ENCODE assay signal across 11 cellular contexts in the genomic region with DNA sequence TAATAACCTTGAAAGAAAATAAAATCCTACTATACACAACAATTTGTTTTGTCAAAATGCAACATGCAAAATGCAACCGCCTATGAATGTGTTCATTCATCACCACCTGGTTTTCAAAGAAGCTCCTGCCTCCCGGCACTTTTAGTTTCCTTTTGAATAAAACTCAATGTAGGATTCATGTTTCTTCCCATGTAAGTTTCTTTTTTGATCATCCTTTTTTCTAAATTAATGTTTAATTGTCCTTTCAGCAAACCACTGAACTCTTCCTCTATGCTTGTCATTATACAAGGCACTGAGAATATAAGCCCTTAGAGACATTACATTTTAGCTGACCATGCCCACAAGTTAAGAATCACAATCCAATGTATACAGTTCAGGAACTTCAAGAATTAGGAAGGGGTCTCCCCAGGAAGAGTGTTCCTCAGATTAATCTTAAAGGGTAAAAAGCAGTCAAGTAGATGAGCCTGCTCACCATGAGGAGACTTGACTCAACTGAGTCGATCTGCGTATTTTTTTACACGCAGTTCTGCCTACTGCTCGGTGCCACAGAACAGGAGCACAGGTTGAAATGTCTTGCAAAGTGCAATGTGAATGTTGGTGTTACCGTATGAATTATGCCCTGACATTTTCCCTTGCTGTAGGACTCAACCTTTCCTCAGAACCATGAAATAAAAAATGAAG. TPM values are rescaled to one million over a fixed set of nuclear protein-coding genes. Genes with fewer than 3 reads are reported as not detected.
A peak's percentile ranks its signal among the peaks of the same experiment; 100 is the strongest.
DNase-seq lines count a peak whose midpoint lies in the region; ATAC-seq lines count a peak whose summit lies in the region.
"Had no signal": no experiment of that assay in that cellular context is flagged by ENCODE, and none has a peak within 500 bp of the region (broad histone marks: within the 10 kb centered on the region; RNA-seq: fewer than 3 reads in every experiment).

No MANE protein-coding gene starts in this region.

- peak overlapping the region; percentile 94 for H3K27ac Mint-ChIP-seq in activated T-cell treated with anti-CD3 and anti-CD28 coated beads, Interleukin-2, amount 50 U/mL, for 24 hours
- H3K27ac Mint-ChIP-seq in natural killer cell treated with Interleukin-12 subunit alpha and Interleukin-12 subunit beta and Interleukin-15 and Interleukin-18, amount 100 ng/mL, for 72 hours = peak overlapping the region; percentile 59 to 73
- H3K27ac Mint-ChIP-seq: neural progenitor cell had no signal

- H3K9me3 ChIP-seq in neuronal stem cell (replicated peaks in 1 of 2; ENCODE audit: control insufficient read depth in 2 of 2, insufficient read depth in 1 of 2, low read depth in 1 of 2, low read length in 2 of 2) = peaks cover 0 to 7% of the 10 kb centered on the region in 2 donors
- H3K9me3 ChIP-seq: A549 had no signal

- H3K4me3 ChIP-seq in neuronal stem cell (ENCODE audit: low read length in 2 of 2) = no peak overlapping the region
- H3K4me3 ChIP-seq: A549, neural progenitor cell had no signal

- no peak overlapping the region for H3K23ac ChIP-seq in neuronal stem cell (ENCODE audit: low read depth, low read length, poor library complexity)

- no peak overlapping the region for H4K91ac ChIP-seq in neuronal stem cell (ENCODE audit: low read depth, low read length, poor library complexity)

- no peak overlapping the region for H3K4ac ChIP-seq in neuronal stem cell (ENCODE audit: low read length)

- no peak overlapping the region for H2BK5ac ChIP-seq in neuronal stem cell (ENCODE audit: low read length)

- H2BK15ac ChIP-seq in neuronal stem cell (ENCODE audit: low read length) = no peak overlapping the region

- no peaks in the 10 kb centered on the region for H3K79me1 ChIP-seq in neuronal stem cell (ENCODE audit: low read depth, low read length)

- H2AK5ac ChIP-seq in neuronal stem cell (ENCODE audit: low read depth, low read length) = no peak overlapping the region

- H3K36me3 ChIP-seq in neuronal stem cell (replicated peaks in 1 of 2; ENCODE audit: control insufficient read depth in 2 of 2, insufficient read depth in 2 of 2, low read length in 2 of 2) = no peaks in the 10 kb centered on the region
- H3K36me3 ChIP-seq: neural progenitor cell had no signal

- H3K14ac ChIP-seq in neuronal stem cell (ENCODE audit: low read length) = no peak overlapping the region

- H3K36me3 Mint-ChIP-seq in activated T-cell treated with anti-CD3 and anti-CD28 coated beads, Interleukin-2, amount 50 U/mL, for 24 hours (ENCODE audit: low read depth) = peaks cover 35% of the 10 kb centered on the region
- peaks cover 17% of the 10 kb centered on the region for H3K36me3 Mint-ChIP-seq in natural killer cell treated with Interleukin-12 subunit alpha and Interleukin-12 subunit beta and Interleukin-15 and Interleukin-18, amount 100 ng/mL, for 72 hours
- H3K36me3 Mint-ChIP-seq: neural progenitor cell had no signal

- H3K27me3 ChIP-seq in neuronal stem cell (ENCODE audit: control insufficient read depth in 3 of 3, insufficient read depth in 3 of 3, low read depth in 1 of 3, low read length in 3 of 3) = no peaks in the 10 kb centered on the region
- H3K27me3 ChIP-seq: neural progenitor cell had no signal

- no peak overlapping the region for H4K8ac ChIP-seq in neuronal stem cell (ENCODE audit: low read depth, low read length)

- H2BK12ac ChIP-seq in neuronal stem cell (ENCODE audit: low read length) = no peak overlapping the region

- H3K27ac ChIP-seq in neuronal stem cell (replicated peaks; ENCODE audit: low read length) = no peak overlapping the region
- H3K27ac ChIP-seq: A549, neural progenitor cell had no signal

- H3K4me3 Mint-ChIP-seq in activated T-cell treated with anti-CD3 and anti-CD28 coated beads, Interleukin-2, amount 50 U/mL, for 24 hours = peak overlapping the region; percentile 68
- H3K4me3 Mint-ChIP-seq in natural killer cell treated with Interleukin-12 subunit alpha and Interleukin-12 subunit beta and Interleukin-15 and Interleukin-18, amount 100 ng/mL, for 72 hours = peak overlapping the region; percentile 67
- H3K4me3 Mint-ChIP-seq: neural progenitor cell had no signal

- no peak overlapping the region for H3K9ac ChIP-seq in neuronal stem cell (ENCODE audit: low read depth, low read length, poor library complexity)
- H3K9ac ChIP-seq: neural progenitor cell had no signal

- H3K27me3 Mint-ChIP-seq in activated T-cell treated with anti-CD3 and anti-CD28 coated beads, Interleukin-2, amount 50 U/mL, for 24 hours = no peaks in the 10 kb centered on the region
- H3K27me3 Mint-ChIP-seq in natural killer cell treated with Interleukin-12 subunit alpha and Interleukin-12 subunit beta and Interleukin-15 and Interleukin-18, amount 100 ng/mL, for 72 hours = peaks cover 0 to 3% of the 10 kb centered on the region in 2 donors

- peaks cover 22% of the 10 kb centered on the region for H3K9me3 Mint-ChIP-seq in activated T-cell treated with anti-CD3 and anti-CD28 coated beads, Interleukin-2, amount 50 U/mL, for 24 hours
- peaks cover under 1% of the 10 kb centered on the region for H3K9me3 Mint-ChIP-seq in natural killer cell treated with Interleukin-12 subunit alpha and Interleukin-12 subunit beta and Interleukin-15 and Interleukin-18, amount 100 ng/mL, for 72 hours
- H3K9me3 Mint-ChIP-seq: neural progenitor cell had no signal

- H2BK120ac ChIP-seq in neuronal stem cell (ENCODE audit: low read depth, low read length) = no peak overlapping the region

- no CpG with 5 or more reads among the region's 7 CpGs for WGBS in neuronal stem cell (ENCODE audit: extremely low coverage in 2 of 2, insufficient read length in 2 of 2, insufficient replicate concordance in 1 of 2), 2 donors

- H2AFZ ChIP-seq in neuronal stem cell (ENCODE audit: low read length) = no peak overlapping the region
- H2AFZ ChIP-seq: neural progenitor cell had no signal

- H3K4me1 ChIP-seq in neuronal stem cell (ENCODE audit: control insufficient read depth in 2 of 2, insufficient read depth in 1 of 2, low read depth in 1 of 2, low read length in 2 of 2) = no peaks in the 10 kb centered on the region
- H3K4me1 ChIP-seq: A549 had no signal

- H3K18ac ChIP-seq in neuronal stem cell (ENCODE audit: low read length) = no peak overlapping the region

- ATAC-seq in HG02610 (IDR thresholded peaks at IDR 0.05; ENCODE audit: unreplicated experiment) = peak; percentile 90
- peak; percentile 74 for ATAC-seq in HG03565 (IDR thresholded peaks at IDR 0.05; ENCODE audit: unreplicated experiment)
- peak; percentile 71 to 84 for ATAC-seq in natural killer cell treated with Interleukin-12 subunit alpha and Interleukin-12 subunit beta and Interleukin-15 and Interleukin-18, amount 100 ng/mL, for 72 hours
- ATAC-seq: A549 had no signal

- H3K4me2 ChIP-seq in neuronal stem cell (ENCODE audit: insufficient read depth, low read length, poor library complexity, severe bottlenecking) = no peak overlapping the region
- H3K4me2 ChIP-seq: A549, neural progenitor cell had no signal

- DNase-seq in activated T-cell treated with anti-CD3 and anti-CD28 coated beads, Interleukin-2, amount 50 U/mL, for 24 hours = no peak
- DNase-seq in activated T-cell treated with anti-CD3 and anti-CD28 coated beads, Interleukin-2, amount 50 U/mL, for 1 hour = no peak
- DNase-seq in natural killer cell treated with Interleukin-12 subunit alpha and Interleukin-12 subunit beta and Interleukin-15 and Interleukin-18, amount 100 ng/mL, for 72 hours (ENCODE audit: low spot score) = no peak
- DNase-seq in NCI-H748 (lab: John Stamatoyannopoulos, UW; ENCODE audit: unreplicated experiment) (no peak), neuronal stem cell (ENCODE audit: low spot score) (no peak), amniotic stem cell (lab: John Stamatoyannopoulos, UW) (no peak)

- peaks cover 70% of the 10 kb centered on the region for H3K4me1 Mint-ChIP-seq in activated T-cell treated with anti-CD3 and anti-CD28 coated beads, Interleukin-2, amount 50 U/mL, for 24 hours (ENCODE audit: low read depth)
- H3K4me1 Mint-ChIP-seq in natural killer cell treated with Interleukin-12 subunit alpha and Interleukin-12 subunit beta and Interleukin-15 and Interleukin-18, amount 100 ng/mL, for 72 hours (ENCODE audit: low read depth in 2 of 2) = peaks cover 3 to 20% of the 10 kb centered on the region in 2 donors
- H3K4me1 Mint-ChIP-seq: neural progenitor cell had no signal

RNA-seq across cellular contexts. Expression of gene THEMIS, which starts 7.2 kb away (rescaled TPM):
- total RNA-seq in natural killer cell treated with Interleukin-12 subunit alpha and Interleukin-12 subunit beta and Interleukin-15 and Interleukin-18, amount 100 ng/mL, for 72 hours = 10 to 100 TPM in 1 of 2 donors, 1 to 10 TPM in 1; 3.8 to 44.2 TPM
- not detected for polyA plus RNA-seq in neuronal stem cell (2013, experiment 1 of 2)
- not detected for polyA plus RNA-seq in neuronal stem cell (2013, experiment 2 of 2)
- total RNA-seq: dermis microvascular lymphatic vessel endothelial cell had no signal
- polyA plus RNA-seq: A549 had no signal
